In genomic region chr1:236502972-236503639, GRCh38 we compare ENCODE assay signal across 1 cellular context.
TF ChIP-seq lines count a peak whose summit lies in the region.

No MANE protein-coding gene starts in this region.

TF ChIP-seq in K562, 482 proteins besides CTCF, POLR2A, EP300 and RAD21 (continued from another document):
- TF ChIP-seq ZFP36 (IDR thresholded peaks at IDR 0.05; ENCODE audit: low read depth, low read length, partially characterized antibody) (no peak), POLR2AphosphoS2 (IDR thresholded peaks at IDR 0.05; ENCODE audit: low read length) (no peak), ZBTB8A (IDR thresholded peaks at IDR 0.05; ENCODE audit: partially characterized antibody) (no peak), ADNP (tag; IDR thresholded peaks at IDR 0.05) (no peak), ZNF699 (CRISPR knock-in tag; IDR thresholded peaks at IDR 0.05; ENCODE audit: insufficient replicate concordance) (no peak), NRF1 (conservative IDR thresholded peaks at IDR 0.05 in 1 of 2, IDR thresholded peaks at IDR 0.05 in 1 of 2) (peak; percentile 53 to 58), KDM2B (CRISPR knock-in tag; IDR thresholded peaks at IDR 0.05) (no peak), SPI1 (IDR thresholded peaks at IDR 0.05; ENCODE audit: borderline replicate concordance, low read depth, low read length) (peak; percentile 100), SRF (CRISPR knock-in tag; IDR thresholded peaks at IDR 0.05) (no peak), E4F1 (CRISPR knock-in tag; IDR thresholded peaks at IDR 0.05; ENCODE audit: borderline replicate concordance) (peak; percentile 86), SMARCB1 (IDR thresholded peaks at IDR 0.05; ENCODE audit: insufficient read length, low read depth) (no peak), CTBP1 (IDR thresholded peaks at IDR 0.05; ENCODE audit: borderline replicate concordance) (peak; percentile 68; the same call in 1 of the 2 replicates), ZNF639 (CRISPR knock-in tag; conservative IDR thresholded peaks at IDR 0.05 in 1 of 2, IDR thresholded peaks at IDR 0.05 in 1 of 2) (peak in 1 of 2 experiments; percentile 58; a peak in 1 of 4 replicates), ZNF561 (CRISPR knock-in tag; conservative IDR thresholded peaks at IDR 0.05) (no peak), SMARCA4 (IDR thresholded peaks at IDR 0.05) (0 out of 2 replicates have a peak, but pooled peaks have one; percentile 47), YY1 (IDR thresholded peaks at IDR 0.05; ENCODE audit: borderline replicate concordance in 1 of 3, control insufficient read depth in 1 of 3, extremely low read depth in 1 of 3, insufficient read depth in 3 of 3, insufficient read length in 1 of 3, insufficient replicate concordance in 2 of 3, low read depth in 1 of 3, low read length in 2 of 3) (peak in 1 of 3 experiments; percentile 21), FIP1L1 (IDR thresholded peaks at IDR 0.05; ENCODE audit: low read depth, low read length, poor library complexity, severe bottlenecking) (no peak), RCOR1 (IDR thresholded peaks at IDR 0.05; ENCODE audit: borderline replicate concordance in 1 of 2, low read depth in 2 of 2, low read length in 2 of 2) (peak in 1 of 2 experiments; percentile 61; a peak in 1 of 4 replicates), SMAD2 (IDR thresholded peaks at IDR 0.05; ENCODE audit: low read depth, low read length) (no peak), PHB2 (IDR thresholded peaks at IDR 0.05; ENCODE audit: low read depth) (0 out of 2 replicates have a peak, but pooled peaks have one; percentile 26), SMAD4 (CRISPR knock-in tag; conservative IDR thresholded peaks at IDR 0.05) (peak; percentile 54), SNAPC5 (CRISPR knock-in tag; IDR thresholded peaks at IDR 0.05) (no peak), SETDB1 (IDR thresholded peaks at IDR 0.05; ENCODE audit: low read length) (no peak), ETS2 (tag; IDR thresholded peaks at IDR 0.05; ENCODE audit: borderline replicate concordance, poor library complexity, severe bottlenecking) (no peak), MLLT1 (IDR thresholded peaks at IDR 0.05) (peak; percentile 39 to 65; a peak in 1 of 4 replicates), ZNF24 (IDR thresholded peaks at IDR 0.05) (no peak), PCBP1 (IDR thresholded peaks at IDR 0.05; ENCODE audit: low read depth, low read length, poor library complexity, severe bottlenecking) (no peak), ELF1 (tag; IDR thresholded peaks at IDR 0.05) (peak; percentile 81), ZBTB43 (CRISPR knock-in tag; IDR thresholded peaks at IDR 0.05) (no peak), ZC3H11A (IDR thresholded peaks at IDR 0.05; ENCODE audit: low read depth, low read length) (no peak), PHF20 (IDR thresholded peaks at IDR 0.05; ENCODE audit: partially characterized antibody) (no peak)
